ENCODE assay signal across 2 cellular contexts in genomic region chr21:34035619-34036354, GRCh38.
TF ChIP-seq lines count a peak whose summit lies in the region.

No MANE protein-coding gene starts in this region.

TF ChIP-seq in HepG2, 621 proteins besides CTCF, POLR2A, EP300 and RAD21:
- no peak for TF ChIP-seq ZFP1 (CRISPR knock-in tag; IDR thresholded peaks at IDR 0.05)
- peak; percentile 53 for TF ChIP-seq CREB1 (IDR thresholded peaks at IDR 0.05)
- TF ChIP-seq CREB1 (CRISPR knock-in tag; IDR thresholded peaks at IDR 0.05) = no peak

TF ChIP-seq in K562, 482 proteins besides CTCF, POLR2A, EP300 and RAD21:
- TF ChIP-seq GTF2E2 (tag; IDR thresholded peaks at IDR 0.05) = no peak
- no peak for TF ChIP-seq NR2C1 (IDR thresholded peaks at IDR 0.05)
- 0 out of 2 replicates have a peak, but pooled peaks have one; percentile 38 for TF ChIP-seq NR2C1 (tag; IDR thresholded peaks at IDR 0.05)
